In the genomic region with DNA sequence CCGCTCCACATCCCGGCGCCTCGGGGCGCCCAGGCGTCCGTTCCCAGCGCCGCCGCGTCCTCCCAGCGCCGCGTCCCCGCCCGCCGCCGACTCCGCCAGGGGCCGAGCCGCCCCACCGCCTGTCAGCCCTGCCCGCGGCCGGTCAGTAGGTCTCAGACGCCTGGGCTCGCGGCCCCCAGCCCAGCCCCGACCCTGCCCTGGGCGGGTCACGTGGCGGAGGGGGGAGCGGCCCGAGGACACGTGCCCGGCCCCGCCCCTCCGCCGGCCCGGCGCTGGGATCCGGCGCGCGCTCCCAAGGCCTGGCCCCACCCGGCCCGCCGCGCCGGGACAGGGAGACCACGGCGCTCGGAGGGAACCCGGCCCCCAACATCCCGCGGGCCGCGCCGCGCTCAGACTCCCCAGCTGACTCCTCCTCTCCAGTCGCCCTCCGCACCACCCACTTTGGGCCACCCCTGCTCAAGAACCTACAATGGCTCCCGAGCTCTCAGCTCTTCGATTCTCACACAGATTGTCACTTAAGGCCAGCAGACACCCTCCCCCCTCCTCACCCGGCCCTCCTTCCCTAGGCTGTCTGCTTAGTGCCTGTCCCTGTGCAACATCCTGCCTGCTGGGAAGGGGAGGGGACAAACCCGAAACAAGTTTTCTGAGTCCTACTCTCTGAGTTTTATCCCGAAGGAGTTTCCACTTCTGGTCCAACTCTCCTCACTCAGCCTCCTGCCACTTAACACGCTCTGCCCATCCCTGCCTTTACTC, we compare ENCODE assay signal across 8 cellular contexts. TPM values are rescaled to one million over a fixed set of nuclear protein-coding genes. Genes with fewer than 3 reads are reported as not detected.
DNase-seq lines count a peak whose midpoint lies in the region; ATAC-seq, FAIRE-seq and TF ChIP-seq lines count a peak whose summit lies in the region.

Gene RAB3IL1, minus strand, starts transcription at position 210 of the 753 bp plus-strand sequence. Its CDS starts 199 bp downstream, at position 11.

- no peak within 1 kb of the TSS for H3K27ac ChIP-seq in KMS-11
- H3K27ac ChIP-seq in psoas muscle = peak within 1 kb of the TSS; percentile 53

- ATAC-seq in psoas muscle (peak; percentile 82 to 85 (median 83)), GM18858 (IDR thresholded peaks at IDR 0.05; ENCODE audit: unreplicated experiment) (no peak)

- no peaks in the 10 kb centered on the region for H3K9me3 ChIP-seq in psoas muscle

- H3K27me3 ChIP-seq in KMS-11 (ENCODE audit: insufficient read depth, low read depth) (no peaks in the 10 kb centered on the region), psoas muscle (ENCODE audit: insufficient read depth in 3 of 3, low read length in 2 of 3) (peaks cover 0 to 23% (median 8%) of the 10 kb centered on the region in 3 donors)

- no peaks in the 10 kb centered on the region for H3K36me3 ChIP-seq in KMS-11 (ENCODE audit: insufficient read depth)
- no peaks in the 10 kb centered on the region for H3K36me3 ChIP-seq in psoas muscle (ENCODE audit: insufficient read depth in 1 of 2, low read depth in 1 of 2)

- TF ChIP-seq CTCF in KMS-11 (conservative IDR thresholded peaks at IDR 0.05; ENCODE audit: low read depth, low read length) = no peak
- TF ChIP-seq CTCF in astrocyte of the spinal cord (IDR thresholded peaks at IDR 0.05; ENCODE audit: low read depth, low read length) = no peak
- no peak for TF ChIP-seq CTCF in psoas muscle (IDR thresholded peaks at IDR 0.05)

- peaks cover 8% of the 10 kb centered on the region for H3K4me1 ChIP-seq in KMS-11 (ENCODE audit: low read depth, poor library complexity, severe bottlenecking)
- no peaks in the 10 kb centered on the region for H3K4me1 ChIP-seq in psoas muscle

- H2AFZ ChIP-seq in KMS-11 (ENCODE audit: low read depth) = peak within 1 kb of the TSS; percentile 88

- 2 to 6% (median 5%) methylated on average over 16 to 68 of the region's 68 CpGs for WGBS in psoas muscle, 3 donors

- H4K20me1 ChIP-seq in KMS-11 (ENCODE audit: insufficient read depth) = no peaks in the 10 kb centered on the region

- no peaks in the 10 kb centered on the region for H3K79me2 ChIP-seq in KMS-11 (ENCODE audit: insufficient read depth, low read depth)

- intact Hi-C loops in psoas muscle (cut with DNase I) = no loop called here

- no peak within 1 kb of the TSS for H3K4me3 ChIP-seq in KMS-11 (IDR thresholded peaks at IDR 0.05; ENCODE audit: insufficient read depth, low read depth, low read length)
- peak within 1 kb of the TSS; percentile 36 for H3K4me3 ChIP-seq in astrocyte of the spinal cord (ENCODE audit: low read depth, low read length)
- peak within 1 kb of the TSS; percentile 69 for H3K4me3 ChIP-seq in psoas muscle

- DNase-seq in Caki2 (ENCODE audit: low read depth) (peak; percentile 45), astrocyte of the spinal cord (ENCODE audit: low read depth, low spot score) (no peak), hypothalamus (lab: John Stamatoyannopoulos, UW) (peak in 35 of 51 donors; percentile 21 to 77 (median 43)), psoas muscle (peak; percentile 82), RCC 7860 (ENCODE audit: low spot score) (no peak), NCI-H1694 treated with DMSO at 0.1 percent for 48 hours (lab: John Stamatoyannopoulos, UW) (no peak)

- FAIRE-seq in RCC 7860 (lab: Jason Lieb, UNC) = no peak

- peak within 1 kb of the TSS; percentile 50; the same call in 1 of the 2 replicates for H3K9ac ChIP-seq in KMS-11

- in situ Hi-C loops in Caki2 (cut with HindIII; ENCODE audit: low pct_unique_long_range_greater_than_20kb, low sequenced_read_pairs) = no loop called here
- in situ Hi-C loops in astrocyte of the spinal cord (cut with HindIII; ENCODE audit: low sequenced_read_pairs) = no loop called here

- H3K4me2 ChIP-seq in KMS-11 = peak within 1 kb of the TSS; percentile 71

RNA-seq across cellular contexts. Expression of gene RAB3IL1, which starts in this region (rescaled TPM):
- 7.5 and 9.6 TPM in 2 replicates for total RNA-seq in Caki2 (2014; rRNA removed; shearing (Covaris generic); ENCODE audit: low replicate concordance)
- 1 to 10 TPM; 4.9 to 5.9 (median 4.9) TPM for total RNA-seq in psoas muscle
- 1 to 10 TPM; 1.7 to 5.1 (median 3.5) TPM for polyA plus RNA-seq in psoas muscle

Comparison
In these comparisons a context has a peak if more than half of its experiments do, and no peak if none do; other contexts are left out.
1. DNase-seq: peak in Caki2 (single experiment), hypothalamus (35 of 51) and psoas muscle (2 of 2); none in astrocyte of the spinal cord (single experiment), RCC 7860 (single experiment) and NCI-H1694 treated with DMSO at 0.1 percent for 48 hours (single experiment).